1 cellular context compared by ENCODE assay signal in genomic region chr9:109098960-109099308, GRCh38.
A peak's percentile ranks its signal among the peaks of the same experiment; 100 is the strongest.
TF ChIP-seq lines count a peak whose summit lies in the region.

No MANE protein-coding gene starts in this region.

TF ChIP-seq in HepG2, 621 proteins besides CTCF, POLR2A, EP300 and RAD21 (continued from another document):
- TF ChIP-seq, protein P1, sequence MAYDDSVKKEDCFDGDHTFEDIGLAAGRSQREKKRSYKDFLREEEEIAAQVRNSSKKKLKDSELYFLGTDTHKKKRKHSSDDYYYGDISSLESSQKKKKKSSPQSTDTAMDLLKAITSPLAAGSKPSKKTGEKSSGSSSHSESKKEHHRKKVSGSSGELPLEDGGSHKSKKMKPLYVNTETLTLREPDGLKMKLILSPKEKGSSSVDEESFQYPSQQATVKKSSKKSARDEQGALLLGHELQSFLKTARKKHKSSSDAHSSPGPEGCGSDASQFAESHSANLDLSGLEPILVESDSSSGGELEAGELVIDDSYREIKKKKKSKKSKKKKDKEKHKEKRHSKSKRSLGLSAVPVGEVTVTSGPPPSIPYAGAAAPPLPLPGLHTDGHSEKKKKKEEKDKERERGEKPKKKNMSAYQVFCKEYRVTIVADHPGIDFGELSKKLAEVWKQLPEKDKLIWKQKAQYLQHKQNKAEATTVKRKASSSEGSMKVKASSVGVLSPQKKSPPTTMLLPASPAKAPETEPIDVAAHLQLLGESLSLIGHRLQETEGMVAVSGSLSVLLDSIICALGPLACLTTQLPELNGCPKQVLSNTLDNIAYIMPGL (CRISPR knock-in tag; IDR thresholded peaks at IDR 0.05; ENCODE audit: borderline replicate concordance in 1 of 2, low read depth in 1 of 2), result 0 out of 4 replicates have a peak, but pooled peaks of 1 of the 2 experiments have one; percentile 18
